ENCODE assay signal across 1 cellular context in genomic region chr1:15524283-15525042, GRCh38.
TF ChIP-seq lines count a peak whose summit lies in the region.

No MANE protein-coding gene starts in this region.

TF ChIP-seq in HCT116, 20 proteins besides CTCF, POLR2A, EP300 and RAD21 (continued from another document):
- no peak for TF ChIP-seq ZBTB33 (IDR thresholded peaks at IDR 0.05; ENCODE audit: extremely low read depth, insufficient replicate concordance, low read length)
